ENCODE assay signal across 8 cellular contexts in genomic region chr6:170553686-170554085, GRCh38. TPM values are rescaled to one million over a fixed set of nuclear protein-coding genes. Genes with fewer than 3 reads are reported as not detected.
DNase-seq lines count a peak whose midpoint lies in the region; ATAC-seq and FAIRE-seq lines count a peak whose summit lies in the region.

No MANE protein-coding gene starts in this region.

- H3K9ac ChIP-seq in duodenal mucosa (ENCODE audit: low read depth in 1 of 2, low read length in 2 of 2) (peak overlapping the region; percentile 91 to 96), mesenchymal stem cell (ENCODE audit: low read length) (peak overlapping the region; percentile 99)

- H3K27me3 ChIP-seq in duodenal mucosa (ENCODE audit: control insufficient read depth in 1 of 2, insufficient read depth in 2 of 2, low read length in 2 of 2): no peaks in the 10 kb centered on the region
- H3K27me3 ChIP-seq in mesenchymal stem cell (ENCODE audit: control insufficient read depth in 1 of 2, insufficient read depth in 1 of 2, low read length in 2 of 2): no peaks in the 10 kb centered on the region

- H3K4ac ChIP-seq in mesenchymal stem cell (ENCODE audit: low read depth in 1 of 2, low read length in 2 of 2): peak overlapping the region; percentile 64 to 75

- H2BK5ac ChIP-seq in mesenchymal stem cell (ENCODE audit: low read depth, low read length, poor library complexity, severe bottlenecking): no peak overlapping the region

- H3K23ac ChIP-seq in mesenchymal stem cell (ENCODE audit: low read length in 2 of 2): no peak overlapping the region

- peaks cover 36 to 50% of the 10 kb centered on the region in 2 donors for H3K4me1 ChIP-seq in duodenal mucosa (ENCODE audit: control insufficient read depth in 1 of 2, insufficient read depth in 2 of 2, low read length in 2 of 2)
- H3K4me1 ChIP-seq in mesenchymal stem cell (ENCODE audit: control insufficient read depth, insufficient read depth, low read depth, low read length): peaks cover 2% of the 10 kb centered on the region

- H2BK12ac ChIP-seq in mesenchymal stem cell (ENCODE audit: low read length in 2 of 2): peak overlapping the region in 1 of 2 experiments; percentile 83

- H3K4me3 ChIP-seq in duodenal mucosa (ENCODE audit: low read depth in 1 of 2, low read length in 2 of 2) (peak overlapping the region; percentile 97 to 99), mesenchymal stem cell (ENCODE audit: insufficient read depth in 1 of 2, low read depth in 1 of 2, low read length in 2 of 2) (peak overlapping the region; percentile 61 to 100)

- ATAC-seq in GM18517 (IDR thresholded peaks at IDR 0.05; ENCODE audit: unreplicated experiment): peak; percentile 34
- peak; percentile 26 for ATAC-seq in HG02970 (IDR thresholded peaks at IDR 0.05; ENCODE audit: low FRiP score, unreplicated experiment)

- no peak for FAIRE-seq in urothelium cell line (lab: Jason Lieb, UNC)

- H2BK15ac ChIP-seq in mesenchymal stem cell (ENCODE audit: low read depth, poor library complexity, severe bottlenecking): no peak overlapping the region

- peaks cover 5 to 17% of the 10 kb centered on the region in 2 donors for H3K36me3 ChIP-seq in duodenal mucosa (ENCODE audit: control insufficient read depth in 1 of 2, insufficient read depth in 2 of 2, low read length in 2 of 2)
- peaks cover 0 to 26% of the 10 kb centered on the region in 2 experiments for H3K36me3 ChIP-seq in mesenchymal stem cell (ENCODE audit: control insufficient read depth in 1 of 2, insufficient read depth in 2 of 2, low read depth in 1 of 2, low read length in 2 of 2)

- no peak overlapping the region for H2AFZ ChIP-seq in mesenchymal stem cell (ENCODE audit: low read depth, low read length)

- peak overlapping the region; percentile 92 for H3K27ac ChIP-seq in duodenal mucosa (ENCODE audit: low read depth, low read length)
- peak overlapping the region; percentile 60 for H3K27ac ChIP-seq in mesenchymal stem cell (ENCODE audit: low read length, poor library complexity, severe bottlenecking)

- H2AK5ac ChIP-seq in mesenchymal stem cell (ENCODE audit: low read length, severe bottlenecking): no peak overlapping the region

- H3K4me2 ChIP-seq in mesenchymal stem cell (ENCODE audit: low read length, poor library complexity, severe bottlenecking): peak overlapping the region; percentile 75

- peak overlapping the region; percentile 33 for H4K8ac ChIP-seq in mesenchymal stem cell (ENCODE audit: low read length)

- H3K18ac ChIP-seq in mesenchymal stem cell (ENCODE audit: low read depth in 1 of 2, low read length in 2 of 2): peak overlapping the region; percentile 25 to 26

- H3K79me1 ChIP-seq in mesenchymal stem cell (replicated peaks; ENCODE audit: low read length, poor library complexity, severe bottlenecking): peaks cover 6% of the 10 kb centered on the region

- 2% methylated on average over 12 of the region's 12 CpGs for WGBS in mesenchymal stem cell

- H3K9me3 ChIP-seq in duodenal mucosa (ENCODE audit: control insufficient read depth in 1 of 2, low read length in 2 of 2) (no peaks in the 10 kb centered on the region), mesenchymal stem cell (ENCODE audit: control insufficient read depth, low read length) (no peaks in the 10 kb centered on the region)

- no peak overlapping the region for H2BK120ac ChIP-seq in mesenchymal stem cell (ENCODE audit: low read depth, low read length)

- H4K91ac ChIP-seq in mesenchymal stem cell (ENCODE audit: low read length): no peak overlapping the region

- DNase-seq in AG08395 (ENCODE audit: low spot score) (peak; percentile 18), NOMO-1 treated with dmso at 0.1 percent for 144 hours (lab: John Stamatoyannopoulos, UW; ENCODE audit: unreplicated experiment) (peak; percentile 59), mesenchymal stem cell (peak; percentile 85), urothelium cell line (ENCODE audit: low spot score) (peak; percentile 37)
- no peak for DNase-seq in NK-92 treated with Interleukin-12 subunit alpha and Interleukin-12 subunit beta, amount 100 ng/mL, for 24 hours (lab: John Stamatoyannopoulos, UW)

- no peak overlapping the region for H3K14ac ChIP-seq in mesenchymal stem cell (ENCODE audit: low read length in 2 of 2)

RNA-seq across cellular contexts. Expression of gene TBP, which starts 0.5 kb away (rescaled TPM):
- 14.0 TPM for polyA plus RNA-seq in mesenchymal stem cell (2013, experiment 1 of 2)
- 14.2 TPM for polyA plus RNA-seq in mesenchymal stem cell (2013, experiment 2 of 2)

RNA-seq across cellular contexts. Expression of gene PSMB1, which starts 0.6 kb away (rescaled TPM):
- 243 TPM for polyA plus RNA-seq in mesenchymal stem cell (2013, experiment 1 of 2)
- polyA plus RNA-seq in mesenchymal stem cell (2013, experiment 2 of 2): 250 TPM

RNA-seq across cellular contexts. Expression of gene PDCD2, which starts 30.8 kb away (rescaled TPM):
- 48.7 TPM for polyA plus RNA-seq in mesenchymal stem cell (2013, experiment 1 of 2)
- polyA plus RNA-seq in mesenchymal stem cell (2013, experiment 2 of 2): 49.7 TPM
